ENCODE assay signal across 1 cellular context in genomic region chr18:64415218-64415617, GRCh38.
TF ChIP-seq lines count a peak whose summit lies in the region.

No MANE protein-coding gene starts in this region.

TF ChIP-seq in GM23338, 12 proteins besides CTCF, POLR2A, EP300 and RAD21 (continued from another document):
- TF ChIP-seq ZNF462 (CRISPR knock-in tag; IDR thresholded peaks at IDR 0.05) (no peak), POLR2AphosphoS5 (IDR thresholded peaks at IDR 0.05; ENCODE audit: low read depth) (no peak), ETS1 (IDR thresholded peaks at IDR 0.05) (no peak), EZH2phosphoT487 (IDR thresholded peaks at IDR 0.05; ENCODE audit: unreplicated experiment) (no peak), NANOG (IDR thresholded peaks at IDR 0.05; ENCODE audit: borderline replicate concordance) (no peak), ZNF331 (CRISPR knock-in tag; IDR thresholded peaks at IDR 0.05; ENCODE audit: low read depth) (no peak), CREB1 (CRISPR knock-in tag; IDR thresholded peaks at IDR 0.05; ENCODE audit: low read depth) (no peak)
